14 cellular contexts compared by ENCODE assay signal in the genomic region with DNA sequence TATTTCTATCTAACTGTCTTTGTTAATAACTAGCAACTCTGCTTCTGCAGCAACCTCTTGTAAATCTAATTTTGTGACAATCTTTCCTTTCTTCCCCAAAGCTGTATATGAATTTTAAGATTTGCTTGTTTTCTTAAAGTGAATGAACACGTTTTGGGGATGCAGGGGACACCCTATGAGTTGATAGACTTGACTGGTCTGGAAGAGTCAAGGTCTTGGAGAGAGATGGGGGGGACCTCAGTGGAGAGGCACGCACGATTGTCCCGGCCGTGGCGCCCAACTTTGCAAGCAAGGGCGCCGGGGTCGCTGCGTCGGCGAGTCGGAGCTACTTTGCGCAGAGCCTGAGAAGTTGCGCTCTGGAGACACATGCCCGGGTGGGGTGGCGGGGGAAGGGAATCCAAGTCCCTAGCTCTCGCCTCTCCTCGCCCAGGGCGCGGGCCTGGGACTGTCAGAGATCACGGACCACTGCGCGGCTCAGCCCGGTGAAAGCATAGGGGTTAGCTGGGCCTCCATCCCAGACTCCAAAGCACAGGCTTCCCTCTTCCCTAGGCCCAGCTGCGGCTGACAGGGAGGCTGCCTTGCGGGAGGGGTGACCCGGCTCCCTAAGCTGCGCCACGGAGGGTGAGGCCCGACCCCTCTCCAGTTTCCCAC. TPM values are rescaled to one million over a fixed set of nuclear protein-coding genes. Genes with fewer than 3 reads are reported as not detected.
DNase-seq lines count a peak whose midpoint lies in the region; ATAC-seq lines count a peak whose summit lies in the region.
"Had no signal": no experiment of that assay in that cellular context is flagged by ENCODE, and none has a peak within 500 bp of the region (broad histone marks: within the 10 kb centered on the region; RNA-seq: fewer than 3 reads in every experiment).

No MANE protein-coding gene starts in this region.

- no peak for ATAC-seq in activated CD4-positive, alpha-beta T cell treated with anti-CD3 and anti-CD28 coated beads for 36 hours
- ATAC-seq in GM21825 (IDR thresholded peaks at IDR 0.05; ENCODE audit: unreplicated experiment) (no peak), sciatic nerve (no peak)

- H3K27ac ChIP-seq in angular gyrus (ENCODE audit: low read depth, low read length) (peak overlapping the region; percentile 24), subcutaneous abdominal adipose tissue (ENCODE audit: low read depth, low read length) (no peak overlapping the region)
- H3K27ac ChIP-seq: adrenal gland, esophagus squamous epithelium, skin epidermis had no signal

- H3K36me3 Mint-ChIP-seq in activated CD4-positive, alpha-beta T cell treated with anti-CD3 and anti-CD28 coated beads for 36 hours (ENCODE audit: low read depth), result no peaks in the 10 kb centered on the region
- H3K36me3 Mint-ChIP-seq in activated CD4-positive, alpha-beta T cell treated with anti-CD3 and anti-CD28 coated beads, Interleukin-2, amount 10 ng/mL, durations not matched to agents 24 days and 14 days (ENCODE audit: low read depth), result no peaks in the 10 kb centered on the region

- peaks cover 0 to 15% (median 11%) of the 10 kb centered on the region in 5 donors for H3K4me1 ChIP-seq in subcutaneous abdominal adipose tissue (ENCODE audit: control insufficient read depth in 5 of 5, insufficient read depth in 5 of 5, low read length in 5 of 5)
- H3K4me1 ChIP-seq: adrenal gland had no signal

- H3K27me3 Mint-ChIP-seq in activated CD4-positive, alpha-beta T cell treated with anti-CD3 and anti-CD28 coated beads for 36 hours, result peaks cover 66% of the 10 kb centered on the region
- H3K27me3 Mint-ChIP-seq in activated CD4-positive, alpha-beta T cell treated with anti-CD3 and anti-CD28 coated beads, Interleukin-2, amount 10 ng/mL, durations not matched to agents 24 days and 14 days, result peaks cover 89% of the 10 kb centered on the region

- H3K9me3 Mint-ChIP-seq in activated CD4-positive, alpha-beta T cell treated with anti-CD3 and anti-CD28 coated beads for 36 hours (ENCODE audit: low read depth), result no peaks in the 10 kb centered on the region
- H3K9me3 Mint-ChIP-seq in activated CD4-positive, alpha-beta T cell treated with anti-CD3 and anti-CD28 coated beads, Interleukin-2, amount 10 ng/mL, durations not matched to agents 24 days and 14 days, result no peaks in the 10 kb centered on the region

- H3K27ac Mint-ChIP-seq in activated CD4-positive, alpha-beta T cell treated with anti-CD3 and anti-CD28 coated beads for 36 hours, result no peak overlapping the region
- H3K27ac Mint-ChIP-seq in activated CD4-positive, alpha-beta T cell treated with anti-CD3 and anti-CD28 coated beads, Interleukin-2, amount 10 ng/mL, durations not matched to agents 24 days and 14 days, result no peak overlapping the region

- intact Hi-C loops in activated CD4-positive, alpha-beta T cell treated with anti-CD3 and anti-CD28 coated beads for 36 hours (cut with DNase I, micrococcal nuclease), result no loop called here
- intact Hi-C loops in activated CD4-positive, alpha-beta T cell treated with anti-CD3 and anti-CD28 coated beads, Interleukin-2, amount 10 ng/mL, durations not matched to agents 24 days and 14 days (cut with micrococcal nuclease), result no loop called here
- intact Hi-C loops in sciatic nerve (cut with DNase I), result no loop called here

- H3K9ac ChIP-seq in subcutaneous abdominal adipose tissue (ENCODE audit: low read length in 5 of 5), result no peak overlapping the region

- DNase-seq in activated CD4-positive, alpha-beta T cell treated with anti-CD3 and anti-CD28 coated beads for 36 hours, result peak; percentile 11
- no peak for DNase-seq in activated CD4-positive, alpha-beta T cell treated with anti-CD3 and anti-CD28 coated beads, Interleukin-2, amount 10 ng/mL, durations not matched to agents 24 days and 14 days
- peak; percentile 6 for DNase-seq in inferior parietal cortex (ENCODE audit: extremely low spot score)
- no peak for DNase-seq in HCEC 1CT
- no peak for DNase-seq in sciatic nerve (ENCODE audit: low spot score)
- DNase-seq: adrenal gland, esophagus squamous epithelium, left colon, NCI-H1694 treated with DMSO at 0.1 percent for 48 hours, RPMI8226 had no signal

- H3K4me1 Mint-ChIP-seq in activated CD4-positive, alpha-beta T cell treated with anti-CD3 and anti-CD28 coated beads for 36 hours, result no peaks in the 10 kb centered on the region
- no peaks in the 10 kb centered on the region for H3K4me1 Mint-ChIP-seq in activated CD4-positive, alpha-beta T cell treated with anti-CD3 and anti-CD28 coated beads, Interleukin-2, amount 10 ng/mL, durations not matched to agents 24 days and 14 days

- H3K36me3 ChIP-seq in subcutaneous abdominal adipose tissue (ENCODE audit: control insufficient read depth in 5 of 5, insufficient read depth in 5 of 5, low read length in 5 of 5), result no peaks in the 10 kb centered on the region
- H3K36me3 ChIP-seq: adrenal gland, esophagus squamous epithelium had no signal

- peak overlapping the region in 4 of 5 donors; percentile 6 to 56 (median 34) for H3K4me3 ChIP-seq in subcutaneous abdominal adipose tissue (ENCODE audit: low read depth in 1 of 5, low read length in 5 of 5)

- POLR2A ChIA-PET in activated CD4-positive, alpha-beta T cell treated with anti-CD3 and anti-CD28 coated beads for 36 hours (lab: Charles Lee), result no interaction called here

- peaks cover 22 to 57% (median 55%) of the 10 kb centered on the region in 5 donors for H3K27me3 ChIP-seq in subcutaneous abdominal adipose tissue (ENCODE audit: control insufficient read depth in 5 of 5, insufficient read depth in 4 of 5, low read length in 5 of 5)

- CTCF ChIA-PET in activated CD4-positive, alpha-beta T cell treated with anti-CD3 and anti-CD28 coated beads for 36 hours (lab: Charles Lee), result interaction anchor here (0.6 kb wide), 2 partner anchors 86 to 797 kb away, joined by 3 to 5 read pairs; no protein-coding TSS in a partner anchor

- H3K9me3 ChIP-seq in subcutaneous abdominal adipose tissue (ENCODE audit: control insufficient read depth in 5 of 5, low read length in 5 of 5), result peaks cover 0 to 4% (median 0%) of the 10 kb centered on the region in 5 donors
- H3K9me3 ChIP-seq: adrenal gland, esophagus squamous epithelium had no signal

- H3K4me3 Mint-ChIP-seq in activated CD4-positive, alpha-beta T cell treated with anti-CD3 and anti-CD28 coated beads for 36 hours, result peak overlapping the region; percentile 31
- H3K4me3 Mint-ChIP-seq in activated CD4-positive, alpha-beta T cell treated with anti-CD3 and anti-CD28 coated beads, Interleukin-2, amount 10 ng/mL, durations not matched to agents 24 days and 14 days, result no peak overlapping the region

RNA-seq across cellular contexts. Expression of a gene that starts 0.9 kb away (rescaled TPM):
- total RNA-seq in activated CD4-positive, alpha-beta T cell treated with anti-CD3 and anti-CD28 coated beads for 36 hours, result not detected
- not detected in 2 replicates for total RNA-seq in activated CD4-positive, alpha-beta T cell treated with anti-CD3 and anti-CD28 coated beads, Interleukin-2, amount 10 ng/mL, durations not matched to agents 24 days and 14 days
- 8.2 TPM for total RNA-seq in sciatic nerve

Comparison
In these comparisons a context has a peak if more than half of its experiments do, and no peak if none do; other contexts are left out.
1. DNase-seq: peak in activated CD4-positive, alpha-beta T cell treated with anti-CD3 and anti-CD28 coated beads for 36 hours (single experiment) and inferior parietal cortex (single experiment); none in activated CD4-positive, alpha-beta T cell treated with anti-CD3 and anti-CD28 coated beads, Interleukin-2, amount 10 ng/mL, durations not matched to agents 24 days and 14 days (single experiment), HCEC 1CT (single experiment) and sciatic nerve (single experiment).